Comparison of ENCODE assay signal across 36 cellular contexts in the genomic region with DNA sequence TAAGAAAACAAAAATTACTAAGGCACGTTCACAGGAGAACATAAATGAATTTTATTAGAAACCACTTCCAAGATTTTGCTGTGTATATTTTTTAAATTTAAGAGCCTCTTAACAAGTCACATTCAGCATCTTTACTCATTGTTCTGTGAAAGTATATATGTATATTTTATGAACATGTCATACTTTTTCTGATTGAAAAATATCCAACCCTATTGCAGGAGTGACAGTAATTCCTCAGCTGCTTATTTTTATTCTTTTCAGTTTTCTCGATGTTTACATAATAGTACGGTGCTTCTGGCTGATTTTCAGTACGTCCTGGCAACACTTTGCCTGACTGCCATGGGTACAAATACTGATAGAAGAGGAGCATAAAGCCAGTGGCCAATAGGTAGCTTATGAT. TPM values are rescaled to one million over a fixed set of nuclear protein-coding genes. Genes with fewer than 3 reads are reported as not detected.
"Had no signal": no experiment of that assay in that cellular context is flagged by ENCODE, and none has a peak within 500 bp of the region (broad histone marks: within the 10 kb centered on the region; RNA-seq: fewer than 3 reads in every experiment).

No MANE protein-coding gene starts in this region.

- H3K27ac ChIP-seq: adrenal gland, body of pancreas, brain microvascular endothelial cell, breast epithelium, VCaP had no signal

- H3K36me3 ChIP-seq: adrenal gland, brain microvascular endothelial cell, breast epithelium had no signal

- ATAC-seq: activated CD8-positive, alpha-beta T cell treated with anti-CD3 and anti-CD28 coated beads for 36 hours; activated naive CD4-positive, alpha-beta T cell treated with anti-CD3 and anti-CD28 coated beads, Interleukin-2, amount 50 U/mL, for 72 hours; activated T-cell treated with anti-CD3 and anti-CD28 coated beads, Interleukin-2, amount 50 U/mL, for 4 hours; activated T-cell treated with anti-CD3 and anti-CD28 coated beads, Interleukin-2, amount 50 U/mL, for 72 hours; activated T-helper 17 cell treated with anti-CD3 and anti-CD28 coated beads, Interleukin-2, amount 50 U/mL, for 72 hours; body of pancreas had no signal

- H3K27me3 ChIP-seq: adrenal gland, body of pancreas, brain microvascular endothelial cell, breast epithelium had no signal

- H3K4me1 ChIP-seq: adrenal gland, body of pancreas, breast epithelium had no signal

- H3K4me3 ChIP-seq: adrenal gland, body of pancreas, breast epithelium had no signal

- DNase-seq: activated B cell treated with CpG ODN at 0.5 μM for 24 hours; activated CD4-positive, alpha-beta memory T cell treated with anti-CD3 and anti-CD28 coated beads for 36 hours; activated CD4-positive, alpha-beta T cell treated with anti-CD3 and anti-CD28 coated beads for 4 hours; activated CD4-positive, alpha-beta T cell treated with anti-CD3 and anti-CD28 coated beads, Interleukin-2, amount 50 U/mL, for 1 hour; activated CD4-positive, alpha-beta T cell treated with anti-CD3 and anti-CD28 coated beads, Interleukin-2, amount 50 U/mL, for 4 hours; activated CD4-positive, CD25-positive, alpha-beta regulatory T cell treated with anti-CD3 and anti-CD28 coated beads, Interleukin-2, amount 50 U/mL, for 72 hours; activated CD8-positive, alpha-beta memory T cell treated with anti-CD3 and anti-CD28 coated beads, Interleukin-2, amount 50 U/mL, for 4 hours; activated CD8-positive, alpha-beta T cell treated with anti-CD3 and anti-CD28 coated beads for 36 hours; activated effector memory CD4-positive, alpha-beta T cell treated with anti-CD3 and anti-CD28 coated beads, Interleukin-2, amount 50 U/mL, for 16 hours; activated gamma-delta T cell treated with Interleukin-2 at 50 U/mL for 16 hours; activated naive CD4-positive, alpha-beta T cell; activated naive CD4-positive, alpha-beta T cell treated with anti-CD3 and anti-CD28 coated beads for 36 hours; activated naive CD4-positive, alpha-beta T cell treated with anti-CD3 and anti-CD28 coated beads, Interleukin-2, amount 50 U/mL, for 16 hours; activated naive CD8-positive, alpha-beta T cell treated with anti-CD3 and anti-CD28 coated beads for 36 hours; activated T-cell treated with anti-CD3 and anti-CD28 coated beads for 4 hours; activated T-cell treated with anti-CD3 and anti-CD28 coated beads, Interleukin-2, amount 50 U/mL, for 1 hour; activated T-cell treated with anti-CD3 and anti-CD28 coated beads, Interleukin-2, amount 50 U/mL, for 4 hours; activated T-cell treated with anti-CD3 and anti-CD28 coated beads, Interleukin-2, amount 50 U/mL, for 72 hours; adrenal gland; amniotic stem cell; aorta; body of pancreas; brain microvascular endothelial cell; central memory CD4-positive, alpha-beta T cell; T-helper 2 cell; T-helper 9 cell had no signal

- H3K9me3 ChIP-seq: adrenal gland, body of pancreas, breast epithelium had no signal

RNA-seq across cellular contexts. Expression of gene XKR3, which starts 41.8 kb away (rescaled TPM):
- total RNA-seq: activated CD4-positive, alpha-beta memory T cell treated with anti-CD3 and anti-CD28 coated beads for 36 hours; activated CD4-positive, alpha-beta T cell treated with anti-CD3 and anti-CD28 coated beads, Interleukin-2, amount 10 ng/mL, durations not matched to agents 24 days and 14 days; activated CD8-positive, alpha-beta memory T cell treated with anti-CD3 and anti-CD28 coated beads for 36 hours; activated CD8-positive, alpha-beta T cell treated with anti-CD3 and anti-CD28 coated beads for 36 hours; activated naive CD4-positive, alpha-beta T cell treated with anti-CD3 and anti-CD28 coated beads for 36 hours; activated naive CD8-positive, alpha-beta T cell treated with anti-CD3 and anti-CD28 coated beads for 36 hours; activated T-cell treated with anti-CD3 and anti-CD28 coated beads, Interleukin-2, amount 50 U/mL, for 4 hours; activated T-helper 1 cell treated with anti-CD3 and anti-CD28 coated beads, Interleukin-12 subunit alpha, Interleukin-12 subunit beta, Interleukin-2, Interleukin-4 antibody, amounts not matched to agents 30 ng/mL and 10 ng/mL and 1 ng/mL, durations not matched to agents 14 hours and 24 hours and 36 hours; activated T-helper 17 cell treated with anti-CD3 and anti-CD28 coated beads, Interleukin-2, amount 50 U/mL, for 72 hours; adrenal gland; aorta; astrocyte; body of pancreas; cardiac septum; chondrocyte had no signal
- polyA plus RNA-seq: aorta had no signal
